In genomic region chr4:153513596-153513995, GRCh38 we compare ENCODE assay signal across 1 cellular context.
TF ChIP-seq lines count a peak whose summit lies in the region.

No MANE protein-coding gene starts in this region.

TF ChIP-seq in SK-N-SH, 30 proteins besides CTCF, POLR2A, EP300 and RAD21 (continued from another document):
- 0 out of 2 replicates have a peak, but pooled peaks have one; percentile 44 for TF ChIP-seq PBX3 (IDR thresholded peaks at IDR 0.05)
- no peak for TF ChIP-seq GABPA (IDR thresholded peaks at IDR 0.05; ENCODE audit: low read depth)
- TF ChIP-seq ZBTB33 (IDR thresholded peaks at IDR 0.05; ENCODE audit: borderline replicate concordance, low read depth) = no peak
- TF ChIP-seq TCF12 (IDR thresholded peaks at IDR 0.05) = peak; percentile 56
- no peak for TF ChIP-seq EZH2phosphoT487 (IDR thresholded peaks at IDR 0.05; ENCODE audit: borderline replicate concordance, low read depth)
- peak; percentile 69; the same call in 1 of the 2 replicates for TF ChIP-seq FOSL2 (IDR thresholded peaks at IDR 0.05; ENCODE audit: borderline replicate concordance, low read depth)
- TF ChIP-seq MEF2A (IDR thresholded peaks at IDR 0.05; ENCODE audit: borderline replicate concordance, low read depth) = no peak
- no peak for TF ChIP-seq RFX5 (IDR thresholded peaks at IDR 0.05; ENCODE audit: low read length)
- no peak for TF ChIP-seq POLR2AphosphoS5 (IDR thresholded peaks at IDR 0.05; ENCODE audit: low read depth, low read length)
- no peak for TF ChIP-seq FOXM1 (IDR thresholded peaks at IDR 0.05; ENCODE audit: low read depth)
- TF ChIP-seq IRF3 (IDR thresholded peaks at IDR 0.05; ENCODE audit: low read depth, low read length) = no peak
- no peak for TF ChIP-seq RCOR1 (IDR thresholded peaks at IDR 0.05; ENCODE audit: low read length)
- TF ChIP-seq SMC3 (IDR thresholded peaks at IDR 0.05; ENCODE audit: low read depth, low read length) = no peak
- no peak for TF ChIP-seq GATA2 (CRISPR knock-in tag; IDR thresholded peaks at IDR 0.05)
- no peak for TF ChIP-seq USF2 (IDR thresholded peaks at IDR 0.05; ENCODE audit: borderline replicate concordance, low read depth, low read length)
